In genomic region chr6:121124600-121124999, GRCh38 we compare ENCODE assay signal across 8 cellular contexts.
"Had no signal": no experiment of that assay in that cellular context is flagged by ENCODE, and none has a peak within 500 bp of the region (broad histone marks: within the 10 kb centered on the region; RNA-seq: fewer than 3 reads in every experiment).

No MANE protein-coding gene starts in this region.

- H3K27me3 Mint-ChIP-seq: IgD-negative memory B cell had no signal

- ATAC-seq: HCT116 had no signal

- H3K4me3 ChIP-seq: GM23248, HAP-1 had no signal

- H3K4me1 ChIP-seq: HAP-1 had no signal

- DNase-seq: GM23248, GOT3, H7, KG1 had no signal

- H3K9ac ChIP-seq: GM23248 had no signal

- FAIRE-seq: HTR-8/SVneo had no signal

- H3K27ac ChIP-seq: GM23248 had no signal

- H3K4me1 Mint-ChIP-seq: IgD-negative memory B cell had no signal

- H3K4me3 Mint-ChIP-seq: IgD-negative memory B cell had no signal

- H3K27ac Mint-ChIP-seq: IgD-negative memory B cell had no signal

- H3K36me3 ChIP-seq: HAP-1 had no signal

- H3K9me3 ChIP-seq: HAP-1 had no signal

- H2AFZ ChIP-seq: GM23248 had no signal
